ENCODE assay signal across 1 cellular context in genomic region chr9:76023715-76024195, GRCh38.
TF ChIP-seq lines count a peak whose summit lies in the region.

No MANE protein-coding gene starts in this region.

TF ChIP-seq in HepG2, 621 proteins besides CTCF, POLR2A, EP300 and RAD21 (continued from another document):
- no peak for TF ChIP-seq PBX3 (CRISPR knock-in tag; IDR thresholded peaks at IDR 0.05; ENCODE audit: borderline replicate concordance)
- no peak for TF ChIP-seq DPF2 (CRISPR knock-in tag; IDR thresholded peaks at IDR 0.05; ENCODE audit: borderline replicate concordance, low read depth)
- TF ChIP-seq SOX13 (IDR thresholded peaks at IDR 0.05), result no peak
- TF ChIP-seq SOX13 (CRISPR knock-in tag; conservative IDR thresholded peaks at IDR 0.05 in 1 of 2, IDR thresholded peaks at IDR 0.05 in 1 of 2), result peak in 1 of 2 experiments; percentile 89; a peak in 2 of 4 replicates
- TF ChIP-seq SOX5 (CRISPR knock-in tag; IDR thresholded peaks at IDR 0.05; ENCODE audit: borderline replicate concordance), result peak; percentile 93
- TF ChIP-seq HMG20A (CRISPR knock-in tag; IDR thresholded peaks at IDR 0.05; ENCODE audit: borderline replicate concordance), result peak; percentile 57; the same call in 1 of the 2 replicates
- 0 out of 2 replicates have a peak, but pooled peaks have one; percentile 56 for TF ChIP-seq TCF7 (IDR thresholded peaks at IDR 0.05; ENCODE audit: low read depth)
